In the genomic region with DNA sequence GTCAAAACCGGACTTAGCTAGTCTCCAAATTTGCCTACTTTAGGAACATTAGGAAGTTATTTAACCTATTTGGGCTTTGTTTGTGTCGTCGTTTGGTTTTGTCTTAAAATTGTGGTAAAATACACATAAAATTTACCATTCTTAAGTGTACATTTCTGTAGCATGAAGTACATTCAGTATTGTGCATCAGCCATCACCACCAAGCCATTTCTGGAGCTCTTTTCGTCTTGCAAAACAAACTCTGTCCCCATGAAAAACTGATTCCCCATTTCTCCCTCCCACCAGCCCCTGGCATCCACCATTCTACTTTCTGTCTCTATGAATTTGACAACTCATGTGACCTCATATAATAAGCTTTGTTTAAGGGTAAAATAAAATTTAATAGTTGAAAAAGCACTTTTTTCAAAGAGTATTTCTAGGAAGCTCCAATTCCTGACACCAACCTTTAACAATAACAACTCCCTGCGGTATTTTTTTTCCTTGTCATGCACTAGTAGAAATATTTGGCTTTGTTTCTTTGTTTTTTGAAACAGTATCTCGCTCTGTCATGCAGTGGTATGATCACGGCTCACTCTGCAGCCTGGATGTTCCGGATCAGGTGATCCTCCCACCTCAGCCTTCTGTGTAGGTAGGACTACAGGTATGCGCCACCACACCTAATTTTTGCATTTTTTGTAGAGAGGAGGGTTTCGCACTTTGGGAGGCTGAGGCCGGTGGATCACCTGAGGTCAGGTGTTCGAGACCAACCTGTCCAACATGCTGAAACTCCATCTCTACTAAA, we compare ENCODE assay signal across 8 cellular contexts. TPM values are rescaled to one million over a fixed set of nuclear protein-coding genes. Genes with fewer than 3 reads are reported as not detected.
DNase-seq lines count a peak whose midpoint lies in the region; ATAC-seq and TF ChIP-seq lines count a peak whose summit lies in the region.

No MANE protein-coding gene starts in this region.

- intact Hi-C loops in activated T-helper 1 cell treated with anti-CD3 and anti-CD28 coated beads, Interleukin-12 subunit alpha, Interleukin-12 subunit beta, Interleukin-2, Interleukin-4 antibody, amounts not matched to agents 30 ng/mL and 10 ng/mL and 1 ng/mL, durations not matched to agents 14 hours and 24 hours and 36 hours (cut with micrococcal nuclease): loop anchor here (1.0 to 10.0 kb wide), 4 partner anchors 9 to 1203 kb away; a partner anchor contains a TSS
- intact Hi-C loops in spleen (cut with DNase I; ENCODE audit: low total_unique reads): no loop called here

- peaks cover 26% of the 10 kb centered on the region for H3K27me3 Mint-ChIP-seq in HFFc6 (ENCODE audit: insufficient read depth)
- H3K27me3 Mint-ChIP-seq in activated T-helper 1 cell treated with anti-CD3 and anti-CD28 coated beads, Interleukin-12 subunit alpha, Interleukin-12 subunit beta, Interleukin-2, Interleukin-4 antibody, amounts not matched to agents 30 ng/mL and 10 ng/mL and 1 ng/mL, durations not matched to agents 14 hours and 24 hours and 36 hours (ENCODE audit: insufficient read depth): no peaks in the 10 kb centered on the region

- 41 to 45% (median 43%) methylated on average over 12 of the region's 12 CpGs for WGBS in spleen, 5 donors

- DNase-seq in HFFc6 (no peak), spleen (no peak), cerebellum (ENCODE audit: low spot score) (no peak), GM10266 (ENCODE audit: extremely low spot score) (no peak)
- no peak for DNase-seq in activated T-helper 1 cell treated with anti-CD3 and anti-CD28 coated beads, Interleukin-12 subunit alpha, Interleukin-12 subunit beta, Interleukin-2, Interleukin-4 antibody, amounts not matched to agents 30 ng/mL and 10 ng/mL and 1 ng/mL, durations not matched to agents 14 hours and 24 hours and 36 hours (ENCODE audit: low spot score)
- no peak for DNase-seq in stimulated activated CD4-positive, alpha-beta T cell treated with anti-CD3 and anti-CD28 coated beads, Interleukin-15, amount 100 ng/mL, for 24 hours

- peak overlapping the region; percentile 98 for H3K4me3 Mint-ChIP-seq in HFFc6
- H3K4me3 Mint-ChIP-seq in activated T-helper 1 cell treated with anti-CD3 and anti-CD28 coated beads, Interleukin-12 subunit alpha, Interleukin-12 subunit beta, Interleukin-2, Interleukin-4 antibody, amounts not matched to agents 30 ng/mL and 10 ng/mL and 1 ng/mL, durations not matched to agents 14 hours and 24 hours and 36 hours: peak overlapping the region; percentile 97

- H3K36me3 Mint-ChIP-seq in HFFc6 (ENCODE audit: low read depth): peaks cover 17% of the 10 kb centered on the region
- H3K36me3 Mint-ChIP-seq in activated T-helper 1 cell treated with anti-CD3 and anti-CD28 coated beads, Interleukin-12 subunit alpha, Interleukin-12 subunit beta, Interleukin-2, Interleukin-4 antibody, amounts not matched to agents 30 ng/mL and 10 ng/mL and 1 ng/mL, durations not matched to agents 14 hours and 24 hours and 36 hours (ENCODE audit: low read depth): peaks cover 14% of the 10 kb centered on the region

- no peak for ATAC-seq in HG03432 (IDR thresholded peaks at IDR 0.05; ENCODE audit: unreplicated experiment)

- peaks cover 18% of the 10 kb centered on the region for H3K9me3 Mint-ChIP-seq in HFFc6
- no peaks in the 10 kb centered on the region for H3K9me3 Mint-ChIP-seq in activated T-helper 1 cell treated with anti-CD3 and anti-CD28 coated beads, Interleukin-12 subunit alpha, Interleukin-12 subunit beta, Interleukin-2, Interleukin-4 antibody, amounts not matched to agents 30 ng/mL and 10 ng/mL and 1 ng/mL, durations not matched to agents 14 hours and 24 hours and 36 hours

- H3K27me3 ChIP-seq in spleen (replicated peaks in 1 of 7): no peaks in the 10 kb centered on the region

- TF ChIP-seq POLR2A in spleen (IDR thresholded peaks at IDR 0.05): no peak

- peak overlapping the region; percentile 99 for H3K27ac Mint-ChIP-seq in HFFc6
- H3K27ac Mint-ChIP-seq in activated T-helper 1 cell treated with anti-CD3 and anti-CD28 coated beads, Interleukin-12 subunit alpha, Interleukin-12 subunit beta, Interleukin-2, Interleukin-4 antibody, amounts not matched to agents 30 ng/mL and 10 ng/mL and 1 ng/mL, durations not matched to agents 14 hours and 24 hours and 36 hours: peak overlapping the region; percentile 100

- H3K9me3 ChIP-seq in spleen: no peaks in the 10 kb centered on the region

- peaks cover 0 to 9% (median 7%) of the 10 kb centered on the region in 6 donors for H3K36me3 ChIP-seq in spleen

- peak overlapping the region; percentile 98 to 100 (median 100) for H3K27ac ChIP-seq in spleen

- no peak for TF ChIP-seq CTCF in HFFc6 (IDR thresholded peaks at IDR 0.05)
- no peak for TF ChIP-seq CTCF in spleen (IDR thresholded peaks at IDR 0.05 in 8 of 11, conservative IDR thresholded peaks at IDR 0.05 in 3 of 11)
- TF ChIP-seq CTCF in GM10266 (IDR thresholded peaks at IDR 0.05; ENCODE audit: control insufficient read depth, insufficient read depth, low read depth, missing control alignments): no peak

- H3K4me1 Mint-ChIP-seq in HFFc6 (ENCODE audit: low read depth): peaks cover 76% of the 10 kb centered on the region
- H3K4me1 Mint-ChIP-seq in activated T-helper 1 cell treated with anti-CD3 and anti-CD28 coated beads, Interleukin-12 subunit alpha, Interleukin-12 subunit beta, Interleukin-2, Interleukin-4 antibody, amounts not matched to agents 30 ng/mL and 10 ng/mL and 1 ng/mL, durations not matched to agents 14 hours and 24 hours and 36 hours (ENCODE audit: low read depth): peaks cover 86% of the 10 kb centered on the region

- H3K4me1 ChIP-seq in spleen: peaks cover 58 to 88% (median 81%) of the 10 kb centered on the region in 6 donors

- H3K4me3 ChIP-seq in iPS-11a (ENCODE audit: low read depth, low read length) (peak overlapping the region; percentile 25), spleen (peak overlapping the region in 7 of 8 donors; percentile 5 to 88 (median 25))

RNA-seq across cellular contexts. Expression of a gene that starts 3.6 kb away (rescaled TPM):
- total RNA-seq in HFFc6 (2021; fragmentation: NEBNext Ultra II Directional; extraction: Animal tissue kit (Norgen Biotek cat#: 25700)): 1,000 to 10,000 TPM; 1,112 to 1,171 (median 1,143) TPM
- 883 and 899 TPM in 2 replicates for total RNA-seq in activated T-helper 1 cell treated with anti-CD3 and anti-CD28 coated beads, Interleukin-12 subunit alpha, Interleukin-12 subunit beta, Interleukin-2, Interleukin-4 antibody, amounts not matched to agents 30 ng/mL and 10 ng/mL and 1 ng/mL, durations not matched to agents 14 hours and 24 hours and 36 hours
- 1,000 to 10,000 TPM in 1 of 7 donors, 100 to 1,000 TPM in 6; 770 to 1,107 (median 909) TPM for total RNA-seq in spleen
- polyA plus RNA-seq in spleen: 100 to 1,000 TPM; 623 to 743 (median 691) TPM
- total RNA-seq in cerebellum: 507 TPM

RNA-seq across cellular contexts. Expression of a gene that starts 54.4 kb away (rescaled TPM):
- 10 to 100 TPM; 34.8 to 46.3 (median 36.8) TPM for total RNA-seq in HFFc6 (2021; fragmentation: NEBNext Ultra II Directional; extraction: Animal tissue kit (Norgen Biotek cat#: 25700))
- 17.9 and 18.5 TPM in 2 replicates for total RNA-seq in activated T-helper 1 cell treated with anti-CD3 and anti-CD28 coated beads, Interleukin-12 subunit alpha, Interleukin-12 subunit beta, Interleukin-2, Interleukin-4 antibody, amounts not matched to agents 30 ng/mL and 10 ng/mL and 1 ng/mL, durations not matched to agents 14 hours and 24 hours and 36 hours
- total RNA-seq in spleen (10 to 100 TPM; 22.0 to 59.3 (median 32.6) TPM), cerebellum (11.4 TPM)
- 10 to 100 TPM; 11.9 to 19.5 (median 19.2) TPM for polyA plus RNA-seq in spleen
